22 cellular contexts compared by ENCODE assay signal in genomic region chr7:378041-378420, GRCh38.
A peak's percentile ranks its signal among the peaks of the same experiment; 100 is the strongest.
DNase-seq lines count a peak whose midpoint lies in the region; TF ChIP-seq lines count a peak whose summit lies in the region.
"Had no signal": no experiment of that assay in that cellular context is flagged by ENCODE, and none has a peak within 500 bp of the region (broad histone marks: within the 10 kb centered on the region; RNA-seq: fewer than 3 reads in every experiment).

No MANE protein-coding gene starts in this region.

- no peak overlapping the region for H2AFZ ChIP-seq in neural progenitor cell (replicated peaks)
- H2AFZ ChIP-seq: GM23338 had no signal

- H3K4me1 Mint-ChIP-seq in IgD-negative memory B cell: peaks cover 4 to 17% (median 17%) of the 10 kb centered on the region in 3 donors
- peaks cover 21% of the 10 kb centered on the region for H3K4me1 Mint-ChIP-seq in neural progenitor cell
- peaks cover 16% of the 10 kb centered on the region for H3K4me1 Mint-ChIP-seq in activated CD4-positive, alpha-beta T cell treated with anti-CD3 and anti-CD28 coated beads, Interleukin-2, amount 10 ng/mL, durations not matched to agents 24 days and 14 days

- H3K4me3 ChIP-seq in dorsolateral prefrontal cortex (no peak overlapping the region), neural progenitor cell (no peak overlapping the region)
- H3K4me3 ChIP-seq: GM23338, pancreas had no signal

- no peaks in the 10 kb centered on the region for H3K9me3 ChIP-seq in neural progenitor cell (ENCODE audit: low read depth)
- H3K9me3 ChIP-seq: pancreas had no signal

- DNase-seq in activated effector memory CD4-positive, alpha-beta T cell treated with anti-CD3 and anti-CD28 coated beads, Interleukin-2, amount 50 U/mL, for 16 hours: peak; percentile 59
- no peak for DNase-seq in activated effector memory CD4-positive, alpha-beta T cell treated with Interleukin-2 at 50 U/mL for 16 hours
- DNase-seq in dorsolateral prefrontal cortex: peak in 6 of 10 donors; percentile 1 to 35 (median 10)
- no peak for DNase-seq in neural progenitor cell (ENCODE audit: low spot score)
- DNase-seq in GM03348 (ENCODE audit: low spot score): no peak
- DNase-seq in activated CD4-positive, alpha-beta T cell treated with anti-CD3 and anti-CD28 coated beads, Interleukin-2, amount 10 ng/mL, durations not matched to agents 24 days and 14 days: no peak
- DNase-seq in T-helper 1 cell: no peak
- DNase-seq: IMR-90, NCI-H1105 treated with DMSO at 0.1 percent for 48 hours, NCI-H2081, NCI-H345, OCI-M1, SIG-M5, trophoblast cell had no signal

- H3K9me3 Mint-ChIP-seq in IgD-negative memory B cell (peaks cover 0 to 9% (median 2%) of the 10 kb centered on the region in 3 donors), neural progenitor cell (no peaks in the 10 kb centered on the region)
- H3K9me3 Mint-ChIP-seq in activated CD4-positive, alpha-beta T cell treated with anti-CD3 and anti-CD28 coated beads, Interleukin-2, amount 10 ng/mL, durations not matched to agents 24 days and 14 days: peaks cover 9% of the 10 kb centered on the region
- H3K9me3 Mint-ChIP-seq: activated CD4-positive, alpha-beta memory T cell treated with anti-CD3 and anti-CD28 coated beads for 36 hours; stimulated activated naive CD8-positive, alpha-beta T cell treated with anti-CD3 and anti-CD28 coated beads, Interleukin-15, amount 100 ng/mL, for 72 hours; T-cell had no signal

- no peaks in the 10 kb centered on the region for H3K79me2 ChIP-seq in neural progenitor cell (ENCODE audit: low read depth)

- H3K27me3 Mint-ChIP-seq in IgD-negative memory B cell (peaks cover 4% of the 10 kb centered on the region), neural progenitor cell (ENCODE audit: insufficient read depth, low read depth) (peaks cover 17% of the 10 kb centered on the region)
- peaks cover 10% of the 10 kb centered on the region for H3K27me3 Mint-ChIP-seq in activated CD4-positive, alpha-beta T cell treated with anti-CD3 and anti-CD28 coated beads, Interleukin-2, amount 10 ng/mL, durations not matched to agents 24 days and 14 days
- H3K27me3 Mint-ChIP-seq: activated CD4-positive, alpha-beta memory T cell treated with anti-CD3 and anti-CD28 coated beads for 36 hours; stimulated activated naive CD8-positive, alpha-beta T cell treated with anti-CD3 and anti-CD28 coated beads, Interleukin-15, amount 100 ng/mL, for 72 hours had no signal

- H3K4me3 Mint-ChIP-seq in IgD-negative memory B cell (peak overlapping the region in 1 of 4 donors; percentile 74), neural progenitor cell (no peak overlapping the region)
- no peak overlapping the region for H3K4me3 Mint-ChIP-seq in activated CD4-positive, alpha-beta T cell treated with anti-CD3 and anti-CD28 coated beads, Interleukin-2, amount 10 ng/mL, durations not matched to agents 24 days and 14 days
- H3K4me3 Mint-ChIP-seq: activated CD4-positive, alpha-beta memory T cell treated with anti-CD3 and anti-CD28 coated beads for 36 hours; activated T-helper 1 cell treated with anti-CD3 and anti-CD28 coated beads, Interleukin-12 subunit alpha, Interleukin-12 subunit beta, Interleukin-2, Interleukin-4 antibody, amounts not matched to agents 30 ng/mL and 10 ng/mL and 1 ng/mL, durations not matched to agents 14 hours and 24 hours and 36 hours; GM23338; stimulated activated naive CD8-positive, alpha-beta T cell treated with anti-CD3 and anti-CD28 coated beads, Interleukin-15, amount 100 ng/mL, for 72 hours; T-cell had no signal

- no peak overlapping the region for H3K4me2 ChIP-seq in neural progenitor cell
- H3K4me2 ChIP-seq: GM23338 had no signal

- intact Hi-C loops in dorsolateral prefrontal cortex (cut with DNase I): no loop called here
- intact Hi-C loops in activated CD4-positive, alpha-beta T cell treated with anti-CD3 and anti-CD28 coated beads, Interleukin-2, amount 10 ng/mL, durations not matched to agents 24 days and 14 days (cut with micrococcal nuclease): no loop called here

- H3K4me1 ChIP-seq in neural progenitor cell: peaks cover 23% of the 10 kb centered on the region

- peak overlapping the region in 2 of 3 donors; percentile 31 to 59 for H3K27ac Mint-ChIP-seq in IgD-negative memory B cell
- peak overlapping the region; percentile 33 for H3K27ac Mint-ChIP-seq in neural progenitor cell
- H3K27ac Mint-ChIP-seq in activated CD4-positive, alpha-beta T cell treated with anti-CD3 and anti-CD28 coated beads, Interleukin-2, amount 10 ng/mL, durations not matched to agents 24 days and 14 days: no peak overlapping the region
- H3K27ac Mint-ChIP-seq: activated CD4-positive, alpha-beta memory T cell treated with anti-CD3 and anti-CD28 coated beads for 36 hours; activated T-helper 1 cell treated with anti-CD3 and anti-CD28 coated beads, Interleukin-12 subunit alpha, Interleukin-12 subunit beta, Interleukin-2, Interleukin-4 antibody, amounts not matched to agents 30 ng/mL and 10 ng/mL and 1 ng/mL, durations not matched to agents 14 hours and 24 hours and 36 hours; GM23338; stimulated activated naive CD8-positive, alpha-beta T cell treated with anti-CD3 and anti-CD28 coated beads, Interleukin-15, amount 100 ng/mL, for 72 hours had no signal

- H3F3A ChIP-seq in neural progenitor cell (ENCODE audit: low read depth): peaks cover 20% of the 10 kb centered on the region

- no peaks in the 10 kb centered on the region for H3K36me3 Mint-ChIP-seq in IgD-negative memory B cell
- no peaks in the 10 kb centered on the region for H3K36me3 Mint-ChIP-seq in neural progenitor cell
- peaks cover 2% of the 10 kb centered on the region for H3K36me3 Mint-ChIP-seq in activated CD4-positive, alpha-beta T cell treated with anti-CD3 and anti-CD28 coated beads, Interleukin-2, amount 10 ng/mL, durations not matched to agents 24 days and 14 days (ENCODE audit: low read depth)
- H3K36me3 Mint-ChIP-seq: activated CD4-positive, alpha-beta memory T cell treated with anti-CD3 and anti-CD28 coated beads for 36 hours; brain; T-cell had no signal

- H4K20me1 ChIP-seq in neural progenitor cell (ENCODE audit: low read depth): no peaks in the 10 kb centered on the region

- TF ChIP-seq CTCF in dorsolateral prefrontal cortex (IDR thresholded peaks at IDR 0.05 in 54 of 56, conservative IDR thresholded peaks at IDR 0.05 in 2 of 56; ENCODE audit: low read depth in 1 of 56, partially characterized antibody in 56 of 56) (no peak), neural progenitor cell (IDR thresholded peaks at IDR 0.05) (no peak)

- H3K9ac ChIP-seq in neural progenitor cell: no peak overlapping the region

- no peak overlapping the region for H3K27ac ChIP-seq in dorsolateral prefrontal cortex
- H3K27ac ChIP-seq in neural progenitor cell: no peak overlapping the region
- H3K27ac ChIP-seq: pancreas had no signal

- H3K27me3 ChIP-seq in dorsolateral prefrontal cortex: peaks cover 0 to 43% (median 9%) of the 10 kb centered on the region in 45 donors
- H3K27me3 ChIP-seq in neural progenitor cell: peaks cover 22% of the 10 kb centered on the region
- H3K27me3 ChIP-seq: pancreas had no signal

- no peaks in the 10 kb centered on the region for H3K36me3 ChIP-seq in neural progenitor cell
- H3K36me3 ChIP-seq: pancreas had no signal

Comparison
In these comparisons a context has a peak if more than half of its experiments do, and no peak if none do; other contexts are left out.
1. DNase-seq: peak in activated effector memory CD4-positive, alpha-beta T cell treated with anti-CD3 and anti-CD28 coated beads, Interleukin-2, amount 50 U/mL, for 16 hours (single experiment) and dorsolateral prefrontal cortex (6 of 10); none in activated effector memory CD4-positive, alpha-beta T cell treated with Interleukin-2 at 50 U/mL for 16 hours (single experiment), neural progenitor cell (single experiment), GM03348 (single experiment), activated CD4-positive, alpha-beta T cell treated with anti-CD3 and anti-CD28 coated beads, Interleukin-2, amount 10 ng/mL, durations not matched to agents 24 days and 14 days (single experiment) and T-helper 1 cell (0 of 5).